In the genomic region with DNA sequence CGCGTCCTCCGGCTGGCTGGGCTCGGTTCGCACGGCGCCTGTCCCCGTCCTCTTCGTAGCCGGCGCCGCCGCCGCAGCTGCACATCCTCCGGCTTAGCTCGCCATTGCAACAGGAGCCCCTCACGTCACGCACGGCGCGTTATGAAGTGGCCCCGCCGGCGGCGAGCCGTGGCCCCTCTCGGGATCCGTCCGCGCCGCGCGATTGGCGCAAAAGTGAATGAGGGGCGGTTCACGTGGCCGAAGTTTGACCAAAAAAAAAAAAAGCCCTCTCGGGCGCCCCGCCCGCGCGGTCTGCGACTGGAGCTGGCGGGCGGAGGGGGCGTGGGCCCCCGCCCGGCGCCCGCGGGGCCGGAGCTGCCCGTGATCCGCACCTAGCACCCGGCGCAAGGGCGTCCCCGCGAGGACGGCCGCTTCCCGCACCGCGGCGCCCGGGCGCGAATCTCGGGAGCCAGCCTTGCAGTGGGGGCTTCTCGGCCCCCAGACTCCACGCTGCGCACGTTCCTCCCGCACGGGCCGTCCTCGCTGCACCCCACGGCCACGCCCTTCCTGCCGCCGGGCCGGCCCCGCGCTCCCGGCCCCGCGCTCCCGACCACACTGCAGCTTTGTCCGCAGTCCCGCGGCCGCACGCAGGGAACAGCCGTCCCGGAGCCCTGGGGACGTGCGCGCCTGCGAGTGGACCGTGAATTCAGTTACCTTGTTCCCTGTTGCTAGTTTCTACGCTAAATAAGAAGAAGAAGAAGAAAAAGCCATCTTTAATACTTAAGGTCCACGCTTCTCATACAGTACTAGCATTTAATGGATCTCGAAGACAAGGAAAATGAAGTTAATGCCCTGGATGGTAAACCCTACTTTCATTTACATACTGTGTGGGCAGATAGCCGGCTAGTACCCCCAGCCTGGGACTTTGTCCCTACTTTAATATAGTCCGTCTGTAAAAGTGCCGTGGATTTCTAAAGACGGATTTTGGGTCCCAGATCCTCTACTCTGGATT, we compare ENCODE assay signal across 8 cellular contexts. TPM values are rescaled to one million over a fixed set of nuclear protein-coding genes. Genes with fewer than 3 reads are reported as not detected.
DNase-seq lines count a peak whose midpoint lies in the region; ATAC-seq and TF ChIP-seq lines count a peak whose summit lies in the region.

A gene with protein sequence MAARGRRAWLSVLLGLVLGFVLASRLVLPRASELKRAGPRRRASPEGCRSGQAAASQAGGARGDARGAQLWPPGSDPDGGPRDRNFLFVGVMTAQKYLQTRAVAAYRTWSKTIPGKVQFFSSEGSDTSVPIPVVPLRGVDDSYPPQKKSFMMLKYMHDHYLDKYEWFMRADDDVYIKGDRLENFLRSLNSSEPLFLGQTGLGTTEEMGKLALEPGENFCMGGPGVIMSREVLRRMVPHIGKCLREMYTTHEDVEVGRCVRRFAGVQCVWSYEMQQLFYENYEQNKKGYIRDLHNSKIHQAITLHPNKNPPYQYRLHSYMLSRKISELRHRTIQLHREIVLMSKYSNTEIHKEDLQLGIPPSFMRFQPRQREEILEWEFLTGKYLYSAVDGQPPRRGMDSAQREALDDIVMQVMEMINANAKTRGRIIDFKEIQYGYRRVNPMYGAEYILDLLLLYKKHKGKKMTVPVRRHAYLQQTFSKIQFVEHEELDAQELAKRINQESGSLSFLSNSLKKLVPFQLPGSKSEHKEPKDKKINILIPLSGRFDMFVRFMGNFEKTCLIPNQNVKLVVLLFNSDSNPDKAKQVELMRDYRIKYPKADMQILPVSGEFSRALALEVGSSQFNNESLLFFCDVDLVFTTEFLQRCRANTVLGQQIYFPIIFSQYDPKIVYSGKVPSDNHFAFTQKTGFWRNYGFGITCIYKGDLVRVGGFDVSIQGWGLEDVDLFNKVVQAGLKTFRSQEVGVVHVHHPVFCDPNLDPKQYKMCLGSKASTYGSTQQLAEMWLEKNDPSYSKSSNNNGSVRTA (minus strand): TSS at position 219 of the 991 bp plus-strand sequence. CDS start 592 bp downstream, outside the sequence.

- peak within 1 kb of the TSS; percentile 87 for H3K9ac ChIP-seq in fibroblast of lung (ENCODE audit: insufficient read depth, low read length)

- H4K20me1 ChIP-seq in fibroblast of lung (ENCODE audit: control insufficient read depth, extremely low read depth, insufficient read depth, low read length): no peaks in the 10 kb centered on the region

- TF ChIP-seq CTCF in fibroblast of lung (conservative IDR thresholded peaks at IDR 0.05 in 1 of 2, IDR thresholded peaks at IDR 0.05 in 1 of 2; ENCODE audit: low read depth in 1 of 2, low read length in 2 of 2) (no peak), natural killer cell (IDR thresholded peaks at IDR 0.05) (no peak)

- H3K4me1 Mint-ChIP-seq in natural killer cell: peaks cover 32 to 39% of the 10 kb centered on the region in 2 donors

- H2AFZ ChIP-seq in fibroblast of lung (ENCODE audit: low read length): peak within 1 kb of the TSS; percentile 29

- H3K4me2 ChIP-seq in fibroblast of lung (ENCODE audit: extremely low read depth, insufficient read depth, low read length): peak within 1 kb of the TSS; percentile 99

- no peaks in the 10 kb centered on the region for H3K36me3 Mint-ChIP-seq in natural killer cell

- no peaks in the 10 kb centered on the region for H3K9me3 ChIP-seq in fibroblast of lung (ENCODE audit: control insufficient read depth, insufficient read depth, low read depth, low read length)

- intact Hi-C loops in natural killer cell (cut with micrococcal nuclease): no loop called here

- peak within 1 kb of the TSS; percentile 94 for H3K4me3 Mint-ChIP-seq in natural killer cell

- H3K9me3 Mint-ChIP-seq in natural killer cell: no peaks in the 10 kb centered on the region

- no peaks in the 10 kb centered on the region for H3K27me3 ChIP-seq in fibroblast of lung (ENCODE audit: control insufficient read depth, insufficient read depth, low read length)

- peaks cover 12% of the 10 kb centered on the region for H3K4me1 ChIP-seq in fibroblast of lung (ENCODE audit: control insufficient read depth, extremely low read depth, insufficient read depth, low read length)

- DNase-seq in DMS114 treated with DMSO at 0.1 percent for 48 hours (lab: John Stamatoyannopoulos, UW; ENCODE audit: unreplicated experiment): peak; percentile 82
- peak; percentile 59 for DNase-seq in HuH-7 (ENCODE audit: low spot score)
- peak; percentile 97 for DNase-seq in RPMI8226
- peak; percentile 64 to 77 for DNase-seq in activated T-helper 1 cell treated with anti-CD3 and anti-CD28 coated beads, Interleukin-2, amount 50 U/mL, for 16 hours (ENCODE audit: low read depth in 1 of 2, low spot score in 1 of 2)
- peak; percentile 94 to 95 for DNase-seq in fibroblast of lung (ENCODE audit: low read depth in 2 of 2)
- DNase-seq in natural killer cell: peak; percentile 91
- DNase-seq in stimulated activated naive CD4-positive, alpha-beta T cell (lab: John Stamatoyannopoulos, UW): peak; percentile 63 to 81 (median 73)

- peak within 1 kb of the TSS; percentile 91 for H3K27ac ChIP-seq in fibroblast of lung (ENCODE audit: insufficient read depth, low read length)

- peak within 1 kb of the TSS; percentile 78 to 88 for H3K27ac Mint-ChIP-seq in natural killer cell

- peaks cover 2% of the 10 kb centered on the region for H3K36me3 ChIP-seq in fibroblast of lung (ENCODE audit: control insufficient read depth, insufficient read depth, low read length)

- H3K79me2 ChIP-seq in fibroblast of lung (ENCODE audit: control insufficient read depth, insufficient read depth, low read length): peaks cover 42% of the 10 kb centered on the region

- peak; percentile 73 for ATAC-seq in GM21515 (IDR thresholded peaks at IDR 0.05; ENCODE audit: unreplicated experiment)
- peak; percentile 87 to 90 (median 87) for ATAC-seq in natural killer cell

- H3K4me3 ChIP-seq in fibroblast of lung (replicated peaks in 1 of 4; ENCODE audit: control extremely low read depth in 1 of 4, insufficient read depth in 1 of 4, low read depth in 3 of 4, low read length in 4 of 4): peak within 1 kb of the TSS; percentile 64 to 94 (median 83)

- no peaks in the 10 kb centered on the region for H3K27me3 Mint-ChIP-seq in natural killer cell (ENCODE audit: low read depth in 2 of 2)

RNA-seq across cellular contexts. Expression of the gene that starts here (rescaled TPM):
- total RNA-seq in fibroblast of lung (26.7 and 28.6 TPM in 2 replicates), natural killer cell (10 to 100 TPM; 21.1 to 32.5 (median 30.8) TPM)
- polyA plus RNA-seq in fibroblast of lung: 52.1 and 57.0 TPM in 2 replicates
- 33.9 and 40.6 TPM in 2 replicates for polyA plus RNA-seq in fibroblast of lung (2012)
- polyA minus RNA-seq in fibroblast of lung (ENCODE audit: low replicate concordance): 31.2 and 42.2 TPM in 2 replicates

Comparison
In these comparisons a context has a peak if more than half of its experiments do, and no peak if none do; other contexts are left out.
1. Peak in every context shown above with its lines: DNase-seq, ATAC-seq, H3K4me3 ChIP-seq and H3K27ac ChIP-seq.